Comparison of ENCODE assay signal across 18 cellular contexts in genomic region chr18:62334110-62334509, GRCh38. TPM values are rescaled to one million over a fixed set of nuclear protein-coding genes. Genes with fewer than 3 reads are reported as not detected.
DNase-seq lines count a peak whose midpoint lies in the region; FAIRE-seq and TF ChIP-seq lines count a peak whose summit lies in the region.
"Had no signal": no experiment of that assay in that cellular context is flagged by ENCODE, and none has a peak within 500 bp of the region (broad histone marks: within the 10 kb centered on the region; RNA-seq: fewer than 3 reads in every experiment).

No MANE protein-coding gene starts in this region.

- no peak overlapping the region for H3K4me3 Mint-ChIP-seq in astrocyte (ENCODE audit: unreplicated experiment)
- H3K4me3 Mint-ChIP-seq: activated T-cell treated with anti-CD3 and anti-CD28 coated beads, Interleukin-2, amount 50 U/mL, for 72 hours; memory B cell; stimulated activated memory B cell treated with anti-CD40 and anti-IgM and Interleukin-4, amounts not matched to agents 10 μg/mL and 1 μg/mL and 100 μg/mL, for 72 hours had no signal

- intact Hi-C loops in dorsolateral prefrontal cortex (cut with DNase I) = no loop called here

- TF ChIP-seq CTCF in astrocyte (IDR thresholded peaks at IDR 0.05; ENCODE audit: insufficient read depth, low read depth, low read length) = no peak
- TF ChIP-seq CTCF in hepatocyte (IDR thresholded peaks at IDR 0.05; ENCODE audit: poor library complexity) = no peak
- TF ChIP-seq CTCF in dorsolateral prefrontal cortex (IDR thresholded peaks at IDR 0.05 in 54 of 56, conservative IDR thresholded peaks at IDR 0.05 in 2 of 56; ENCODE audit: low read depth in 1 of 56, partially characterized antibody in 56 of 56) = no peak

- H3K27ac ChIP-seq in astrocyte (ENCODE audit: low read depth, low read length) (no peak overlapping the region), hepatocyte (no peak overlapping the region), dorsolateral prefrontal cortex (no peak overlapping the region)
- H3K27ac ChIP-seq: KMS-11, sigmoid colon had no signal

- peaks cover 2% of the 10 kb centered on the region for H3K9me3 Mint-ChIP-seq in astrocyte (ENCODE audit: unreplicated experiment)
- H3K9me3 Mint-ChIP-seq: activated T-cell treated with anti-CD3 and anti-CD28 coated beads, Interleukin-2, amount 50 U/mL, for 72 hours; memory B cell; stimulated activated memory B cell treated with anti-CD40 and anti-IgM and Interleukin-4, amounts not matched to agents 10 μg/mL and 1 μg/mL and 100 μg/mL, for 72 hours had no signal

- H3K27me3 Mint-ChIP-seq in astrocyte (ENCODE audit: low read depth, unreplicated experiment) = peaks cover 6% of the 10 kb centered on the region

- H4K20me1 ChIP-seq in astrocyte (ENCODE audit: insufficient read depth, low read length) (no peaks in the 10 kb centered on the region), hepatocyte (ENCODE audit: insufficient read depth, poor library complexity, severe bottlenecking) (no peaks in the 10 kb centered on the region)

- H3K36me3 Mint-ChIP-seq in astrocyte (ENCODE audit: low read depth, unreplicated experiment) = peaks cover 2% of the 10 kb centered on the region
- H3K36me3 Mint-ChIP-seq: stimulated activated memory B cell treated with anti-CD40 and anti-IgM and Interleukin-4, amounts not matched to agents 10 μg/mL and 1 μg/mL and 100 μg/mL, for 72 hours had no signal

- FAIRE-seq in astrocyte (lab: Jason Lieb, UNC) = no peak
- FAIRE-seq: urothelium cell line had no signal

- H3K4me3 ChIP-seq in astrocyte (ENCODE audit: insufficient read depth, low read depth, low read length) (no peak overlapping the region), hepatocyte (no peak overlapping the region), dorsolateral prefrontal cortex (no peak overlapping the region)
- H3K4me3 ChIP-seq: sigmoid colon had no signal

- DNase-seq in A172 (ENCODE audit: low spot score) (peak; percentile 75), HS-27A (ENCODE audit: low read depth) (peak; percentile 30), astrocyte (ENCODE audit: low read depth) (peak; percentile 36), kidney tubule cell (ENCODE audit: low spot score) (peak; percentile 81), hepatocyte (ENCODE audit: low spot score) (no peak), NOMO-1 treated with dmso at 0.1 percent for 144 hours (lab: John Stamatoyannopoulos, UW; ENCODE audit: unreplicated experiment) (no peak), DMS53 treated with DMSO at 0.1 percent for 48 hours (lab: John Stamatoyannopoulos, UW; ENCODE audit: unreplicated experiment) (no peak), dorsolateral prefrontal cortex (no peak)
- DNase-seq: activated T-cell treated with anti-CD3 and anti-CD28 coated beads, Interleukin-2, amount 50 U/mL, for 72 hours; GOT3; NCI-H187 treated with DMSO at 0.1 percent for 48 hours; NCI-H82; SHP77; sigmoid colon had no signal

- H3K36me3 ChIP-seq in astrocyte (ENCODE audit: insufficient read depth, low read length) = no peaks in the 10 kb centered on the region
- H3K36me3 ChIP-seq in hepatocyte (replicated peaks; ENCODE audit: insufficient read depth, low read depth) = no peaks in the 10 kb centered on the region
- H3K36me3 ChIP-seq: sigmoid colon had no signal

- H3K9me2 ChIP-seq in hepatocyte (replicated peaks; ENCODE audit: insufficient read depth) = no peaks in the 10 kb centered on the region

- peak overlapping the region; percentile 16 for H3K4me2 ChIP-seq in astrocyte (ENCODE audit: low read length)
- H3K4me2 ChIP-seq in hepatocyte = no peak overlapping the region
- H3K4me2 ChIP-seq: KMS-11 had no signal

- WGBS in hepatocyte (ENCODE audit: low lambda C conversion rate, missing lambda C conversion rate) = 92% methylated on average over 10 of the region's 10 CpGs

- peaks cover 16% of the 10 kb centered on the region for H3K4me1 Mint-ChIP-seq in astrocyte (ENCODE audit: low read depth, unreplicated experiment)

- H3K27ac Mint-ChIP-seq in astrocyte (ENCODE audit: unreplicated experiment) = no peak overlapping the region
- H3K27ac Mint-ChIP-seq: activated T-cell treated with anti-CD3 and anti-CD28 coated beads, Interleukin-2, amount 50 U/mL, for 72 hours; memory B cell; stimulated activated memory B cell treated with anti-CD40 and anti-IgM and Interleukin-4, amounts not matched to agents 10 μg/mL and 1 μg/mL and 100 μg/mL, for 72 hours had no signal

- H3K79me2 ChIP-seq in astrocyte (ENCODE audit: insufficient read depth, low read length) (no peaks in the 10 kb centered on the region), hepatocyte (no peaks in the 10 kb centered on the region)

- H3K9me3 ChIP-seq in astrocyte (ENCODE audit: insufficient read depth, low read depth, low read length) (no peaks in the 10 kb centered on the region), hepatocyte (ENCODE audit: low read depth) (no peaks in the 10 kb centered on the region)
- H3K9me3 ChIP-seq: sigmoid colon had no signal

- no peak overlapping the region for H2AFZ ChIP-seq in astrocyte (ENCODE audit: low read depth, low read length)
- H2AFZ ChIP-seq in hepatocyte = no peak overlapping the region

- no peak overlapping the region for H3K9ac ChIP-seq in astrocyte (ENCODE audit: low read length)
- H3K9ac ChIP-seq: KMS-11 had no signal

- H3K27me3 ChIP-seq in astrocyte (ENCODE audit: insufficient read depth, low read length) = peaks cover 17% of the 10 kb centered on the region
- peaks cover 5% of the 10 kb centered on the region for H3K27me3 ChIP-seq in hepatocyte
- peaks cover 0 to 24% (median 7%) of the 10 kb centered on the region in 45 donors for H3K27me3 ChIP-seq in dorsolateral prefrontal cortex

- peaks cover 27% of the 10 kb centered on the region for H3K4me1 ChIP-seq in astrocyte (ENCODE audit: insufficient read depth, low read length)
- peaks cover 17% of the 10 kb centered on the region for H3K4me1 ChIP-seq in hepatocyte (ENCODE audit: insufficient read depth)
- H3K4me1 ChIP-seq: sigmoid colon had no signal

RNA-seq across cellular contexts. Expression of gene TNFRSF11A, which starts 9.0 kb away (rescaled TPM):
- 0.62 and 3.4 TPM in 2 replicates for total RNA-seq in A172 (2014; rRNA removed; shearing (Covaris generic))
- total RNA-seq in astrocyte (0.75 and 1.5 TPM in 2 replicates), hepatocyte (5.6 and 11.0 TPM in 2 replicates), dorsolateral prefrontal cortex (10 to 100 TPM in 6 of 120 experiments, 1 to 10 TPM in 113, under 1 TPM in 1; 0.77 to 12.0 (median 5.9) TPM)
- 2.1 and 4.1 TPM in 2 replicates for polyA plus RNA-seq in hepatocyte

Comparison
In these comparisons a context has a peak if more than half of its experiments do, and no peak if none do; other contexts are left out.
1. DNase-seq: peak in A172 (single experiment), HS-27A (single experiment), astrocyte (single experiment) and kidney tubule cell (single experiment); none in hepatocyte (single experiment), NOMO-1 treated with dmso at 0.1 percent for 144 hours (single experiment), DMS53 treated with DMSO at 0.1 percent for 48 hours (single experiment) and dorsolateral prefrontal cortex (0 of 10).